7 cellular contexts compared by ENCODE assay signal in the genomic region with DNA sequence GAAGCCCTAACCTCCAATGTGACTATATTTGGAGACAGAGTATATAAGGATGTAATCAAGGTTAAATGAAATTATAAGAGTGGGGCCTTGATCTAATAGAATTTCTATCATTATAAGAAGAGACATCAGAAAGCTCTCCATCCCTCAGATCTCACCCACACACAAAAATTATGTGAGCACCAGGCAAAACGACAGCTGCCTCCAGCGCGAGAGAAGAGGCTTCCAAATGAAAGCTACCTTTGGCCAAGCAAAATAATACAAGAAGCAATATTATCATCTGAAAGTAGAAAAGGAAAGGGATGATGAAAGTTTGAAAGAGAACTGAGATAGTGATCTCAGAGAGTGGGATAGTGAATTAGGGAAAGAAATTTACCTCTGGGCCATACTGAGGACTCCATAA.
"Had no signal": no experiment of that assay in that cellular context is flagged by ENCODE, and none has a peak within 500 bp of the region (broad histone marks: within the 10 kb centered on the region; RNA-seq: fewer than 3 reads in every experiment).

No MANE protein-coding gene starts in this region.

- H3K4me3 ChIP-seq: GM23338 had no signal

- H3K27ac ChIP-seq: HL-60, KMS-11 had no signal

- ATAC-seq: GM23338, HepG2 had no signal

- DNase-seq: H9, HCEC 1CT, KBM-7 had no signal

- H3K9ac ChIP-seq: KMS-11 had no signal

- H3K4me2 ChIP-seq: GM23338, KMS-11 had no signal

- H2AFZ ChIP-seq: GM23338 had no signal
